ENCODE assay signal across 1 cellular context in the genomic region with DNA sequence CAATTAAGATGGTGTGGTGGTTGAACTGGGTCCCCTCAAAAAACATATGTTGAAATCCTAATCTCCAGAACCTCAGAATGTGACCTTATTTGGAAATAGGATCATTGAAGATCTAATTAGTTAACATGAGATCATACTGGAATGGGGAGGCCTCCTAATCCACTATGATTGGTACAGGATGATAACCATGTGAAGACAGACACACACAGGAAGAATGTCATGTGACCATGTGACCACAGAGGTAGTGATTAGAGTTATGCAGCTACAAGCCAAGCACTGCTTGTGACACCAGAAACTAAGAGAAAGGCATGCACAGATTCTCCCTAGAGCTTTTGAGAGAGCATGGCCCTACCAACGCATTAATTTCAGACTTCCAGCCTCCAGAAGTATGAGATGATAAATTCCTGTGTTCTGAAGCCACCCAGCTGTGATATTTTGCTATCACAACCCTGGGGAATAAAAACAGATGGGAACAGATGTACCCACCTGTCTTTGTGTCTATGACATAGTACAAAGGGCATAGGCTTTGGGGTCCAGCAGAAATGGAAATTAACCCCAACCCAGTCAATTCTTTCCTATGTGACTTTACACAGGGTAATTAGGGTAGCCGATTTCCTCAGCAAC.
TF ChIP-seq lines count a peak whose summit lies in the region.

No MANE protein-coding gene starts in this region.

TF ChIP-seq in K562, 482 proteins besides CTCF, POLR2A, EP300 and RAD21 (continued from another document and continues in another):
- TF ChIP-seq, protein P1, sequence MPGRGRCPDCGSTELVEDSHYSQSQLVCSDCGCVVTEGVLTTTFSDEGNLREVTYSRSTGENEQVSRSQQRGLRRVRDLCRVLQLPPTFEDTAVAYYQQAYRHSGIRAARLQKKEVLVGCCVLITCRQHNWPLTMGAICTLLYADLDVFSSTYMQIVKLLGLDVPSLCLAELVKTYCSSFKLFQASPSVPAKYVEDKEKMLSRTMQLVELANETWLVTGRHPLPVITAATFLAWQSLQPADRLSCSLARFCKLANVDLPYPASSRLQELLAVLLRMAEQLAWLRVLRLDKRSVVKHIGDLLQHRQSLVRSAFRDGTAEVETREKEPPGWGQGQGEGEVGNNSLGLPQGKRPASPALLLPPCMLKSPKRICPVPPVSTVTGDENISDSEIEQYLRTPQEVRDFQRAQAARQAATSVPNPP (IDR thresholded peaks at IDR 0.05; ENCODE audit: borderline replicate concordance, insufficient read depth, insufficient read length): no peak
- TF ChIP-seq SLC30A9 (CRISPR knock-in tag; IDR thresholded peaks at IDR 0.05) (no peak), ZNF584 (CRISPR knock-in tag; IDR thresholded peaks at IDR 0.05; ENCODE audit: low read depth) (no peak), RAD51 (IDR thresholded peaks at IDR 0.05; ENCODE audit: borderline replicate concordance, low read depth) (peak; percentile 88), FUS (optimal IDR thresholded peaks at IDR 0.05; ENCODE audit: low read depth, low read length) (no peak), ZNF197 (CRISPR knock-in tag; IDR thresholded peaks at IDR 0.05; ENCODE audit: low read depth) (no peak), HNRNPL (IDR thresholded peaks at IDR 0.05; ENCODE audit: low read depth, low read length) (no peak), CBX8 (IDR thresholded peaks at IDR 0.05; ENCODE audit: borderline replicate concordance, extremely low read depth, low read depth, low read length, poor library complexity, severe bottlenecking) (no peak), CEBPB (tag; IDR thresholded peaks at IDR 0.05) (peak; percentile 63), POLR2AphosphoS2 (IDR thresholded peaks at IDR 0.05; ENCODE audit: low read length) (no peak), CXXC5 (CRISPR knock-in tag; IDR thresholded peaks at IDR 0.05) (no peak), CBFB (CRISPR knock-in tag; IDR thresholded peaks at IDR 0.05) (no peak), STAG1 (CRISPR knock-in tag; IDR thresholded peaks at IDR 0.05; ENCODE audit: borderline replicate concordance) (no peak), ZNF561 (CRISPR knock-in tag; conservative IDR thresholded peaks at IDR 0.05) (no peak), HMG20A (CRISPR knock-in tag; conservative IDR thresholded peaks at IDR 0.05) (no peak), FOXP4 (CRISPR knock-in tag; IDR thresholded peaks at IDR 0.05; ENCODE audit: borderline replicate concordance) (no peak), PHF21A (IDR thresholded peaks at IDR 0.05; ENCODE audit: borderline replicate concordance, low read depth) (no peak), ELF1 (tag; IDR thresholded peaks at IDR 0.05) (no peak), COPS2 (conservative IDR thresholded peaks at IDR 0.05) (no peak), CBFA2T3 (IDR thresholded peaks at IDR 0.05) (peak; percentile 47), HMGXB4 (CRISPR knock-in tag; IDR thresholded peaks at IDR 0.05) (no peak), TEAD2 (tag; IDR thresholded peaks at IDR 0.05) (no peak), NR2F6 (CRISPR knock-in tag; IDR thresholded peaks at IDR 0.05) (no peak), CBX5 (IDR thresholded peaks at IDR 0.05; ENCODE audit: borderline replicate concordance, low read depth) (no peak), RBFOX2 (IDR thresholded peaks at IDR 0.05; ENCODE audit: low read depth, low read length) (no peak), ATF4 (CRISPR knock-in tag; IDR thresholded peaks at IDR 0.05) (no peak), ZNF274 (IDR thresholded peaks at IDR 0.05; ENCODE audit: borderline replicate concordance, low read depth, low read length) (no peak)
- TF ChIP-seq, protein P2, sequence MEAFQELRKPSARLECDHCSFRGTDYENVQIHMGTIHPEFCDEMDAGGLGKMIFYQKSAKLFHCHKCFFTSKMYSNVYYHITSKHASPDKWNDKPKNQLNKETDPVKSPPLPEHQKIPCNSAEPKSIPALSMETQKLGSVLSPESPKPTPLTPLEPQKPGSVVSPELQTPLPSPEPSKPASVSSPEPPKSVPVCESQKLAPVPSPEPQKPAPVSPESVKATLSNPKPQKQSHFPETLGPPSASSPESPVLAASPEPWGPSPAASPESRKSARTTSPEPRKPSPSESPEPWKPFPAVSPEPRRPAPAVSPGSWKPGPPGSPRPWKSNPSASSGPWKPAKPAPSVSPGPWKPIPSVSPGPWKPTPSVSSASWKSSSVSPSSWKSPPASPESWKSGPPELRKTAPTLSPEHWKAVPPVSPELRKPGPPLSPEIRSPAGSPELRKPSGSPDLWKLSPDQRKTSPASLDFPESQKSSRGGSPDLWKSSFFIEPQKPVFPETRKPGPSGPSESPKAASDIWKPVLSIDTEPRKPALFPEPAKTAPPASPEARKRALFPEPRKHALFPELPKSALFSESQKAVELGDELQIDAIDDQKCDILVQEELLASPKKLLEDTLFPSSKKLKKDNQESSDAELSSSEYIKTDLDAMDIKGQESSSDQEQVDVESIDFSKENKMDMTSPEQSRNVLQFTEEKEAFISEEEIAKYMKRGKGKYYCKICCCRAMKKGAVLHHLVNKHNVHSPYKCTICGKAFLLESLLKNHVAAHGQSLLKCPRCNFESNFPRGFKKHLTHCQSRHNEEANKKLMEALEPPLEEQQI (IDR thresholded peaks at IDR 0.05): no peak
- TF ChIP-seq, protein P3, sequence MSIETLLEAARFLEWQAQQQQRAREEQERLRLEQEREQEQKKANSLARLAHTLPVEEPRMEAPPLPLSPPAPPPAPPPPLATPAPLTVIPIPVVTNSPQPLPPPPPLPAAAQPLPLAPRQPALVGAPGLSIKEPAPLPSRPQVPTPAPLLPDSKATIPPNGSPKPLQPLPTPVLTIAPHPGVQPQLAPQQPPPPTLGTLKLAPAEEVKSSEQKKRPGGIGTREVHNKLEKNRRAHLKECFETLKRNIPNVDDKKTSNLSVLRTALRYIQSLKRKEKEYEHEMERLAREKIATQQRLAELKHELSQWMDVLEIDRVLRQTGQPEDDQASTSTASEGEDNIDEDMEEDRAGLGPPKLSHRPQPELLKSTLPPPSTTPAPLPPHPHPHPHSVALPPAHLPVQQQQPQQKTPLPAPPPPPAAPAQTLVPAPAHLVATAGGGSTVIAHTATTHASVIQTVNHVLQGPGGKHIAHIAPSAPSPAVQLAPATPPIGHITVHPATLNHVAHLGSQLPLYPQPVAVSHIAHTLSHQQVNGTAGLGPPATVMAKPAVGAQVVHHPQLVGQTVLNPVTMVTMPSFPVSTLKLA (conservative IDR thresholded peaks at IDR 0.05): 0 out of 4 replicates have a peak, but pooled peaks of 1 of the 2 experiments have one; percentile 18
- TF ChIP-seq, protein P4, sequence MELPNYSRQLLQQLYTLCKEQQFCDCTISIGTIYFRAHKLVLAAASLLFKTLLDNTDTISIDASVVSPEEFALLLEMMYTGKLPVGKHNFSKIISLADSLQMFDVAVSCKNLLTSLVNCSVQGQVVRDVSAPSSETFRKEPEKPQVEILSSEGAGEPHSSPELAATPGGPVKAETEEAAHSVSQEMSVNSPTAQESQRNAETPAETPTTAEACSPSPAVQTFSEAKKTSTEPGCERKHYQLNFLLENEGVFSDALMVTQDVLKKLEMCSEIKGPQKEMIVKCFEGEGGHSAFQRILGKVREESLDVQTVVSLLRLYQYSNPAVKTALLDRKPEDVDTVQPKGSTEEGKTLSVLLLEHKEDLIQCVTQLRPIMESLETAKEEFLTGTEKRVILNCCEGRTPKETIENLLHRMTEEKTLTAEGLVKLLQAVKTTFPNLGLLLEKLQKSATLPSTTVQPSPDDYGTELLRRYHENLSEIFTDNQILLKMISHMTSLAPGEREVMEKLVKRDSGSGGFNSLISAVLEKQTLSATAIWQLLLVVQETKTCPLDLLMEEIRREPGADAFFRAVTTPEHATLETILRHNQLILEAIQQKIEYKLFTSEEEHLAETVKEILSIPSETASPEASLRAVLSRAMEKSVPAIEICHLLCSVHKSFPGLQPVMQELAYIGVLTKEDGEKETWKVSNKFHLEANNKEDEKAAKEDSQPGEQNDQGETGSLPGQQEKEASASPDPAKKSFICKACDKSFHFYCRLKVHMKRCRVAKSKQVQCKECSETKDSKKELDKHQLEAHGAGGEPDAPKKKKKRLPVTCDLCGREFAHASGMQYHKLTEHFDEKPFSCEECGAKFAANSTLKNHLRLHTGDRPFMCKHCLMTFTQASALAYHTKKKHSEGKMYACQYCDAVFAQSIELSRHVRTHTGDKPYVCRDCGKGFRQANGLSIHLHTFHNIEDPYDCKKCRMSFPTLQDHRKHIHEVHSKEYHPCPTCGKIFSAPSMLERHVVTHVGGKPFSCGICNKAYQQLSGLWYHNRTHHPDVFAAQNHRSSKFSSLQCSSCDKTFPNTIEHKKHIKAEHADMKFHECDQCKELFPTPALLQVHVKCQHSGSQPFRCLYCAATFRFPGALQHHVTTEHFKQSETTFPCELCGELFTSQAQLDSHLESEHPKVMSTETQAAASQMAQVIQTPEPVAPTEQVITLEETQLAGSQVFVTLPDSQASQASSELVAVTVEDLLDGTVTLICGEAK (IDR thresholded peaks at IDR 0.05): no peak
- TF ChIP-seq, protein P4 (CRISPR knock-in tag; IDR thresholded peaks at IDR 0.05): no peak
- TF ChIP-seq, protein P5, sequence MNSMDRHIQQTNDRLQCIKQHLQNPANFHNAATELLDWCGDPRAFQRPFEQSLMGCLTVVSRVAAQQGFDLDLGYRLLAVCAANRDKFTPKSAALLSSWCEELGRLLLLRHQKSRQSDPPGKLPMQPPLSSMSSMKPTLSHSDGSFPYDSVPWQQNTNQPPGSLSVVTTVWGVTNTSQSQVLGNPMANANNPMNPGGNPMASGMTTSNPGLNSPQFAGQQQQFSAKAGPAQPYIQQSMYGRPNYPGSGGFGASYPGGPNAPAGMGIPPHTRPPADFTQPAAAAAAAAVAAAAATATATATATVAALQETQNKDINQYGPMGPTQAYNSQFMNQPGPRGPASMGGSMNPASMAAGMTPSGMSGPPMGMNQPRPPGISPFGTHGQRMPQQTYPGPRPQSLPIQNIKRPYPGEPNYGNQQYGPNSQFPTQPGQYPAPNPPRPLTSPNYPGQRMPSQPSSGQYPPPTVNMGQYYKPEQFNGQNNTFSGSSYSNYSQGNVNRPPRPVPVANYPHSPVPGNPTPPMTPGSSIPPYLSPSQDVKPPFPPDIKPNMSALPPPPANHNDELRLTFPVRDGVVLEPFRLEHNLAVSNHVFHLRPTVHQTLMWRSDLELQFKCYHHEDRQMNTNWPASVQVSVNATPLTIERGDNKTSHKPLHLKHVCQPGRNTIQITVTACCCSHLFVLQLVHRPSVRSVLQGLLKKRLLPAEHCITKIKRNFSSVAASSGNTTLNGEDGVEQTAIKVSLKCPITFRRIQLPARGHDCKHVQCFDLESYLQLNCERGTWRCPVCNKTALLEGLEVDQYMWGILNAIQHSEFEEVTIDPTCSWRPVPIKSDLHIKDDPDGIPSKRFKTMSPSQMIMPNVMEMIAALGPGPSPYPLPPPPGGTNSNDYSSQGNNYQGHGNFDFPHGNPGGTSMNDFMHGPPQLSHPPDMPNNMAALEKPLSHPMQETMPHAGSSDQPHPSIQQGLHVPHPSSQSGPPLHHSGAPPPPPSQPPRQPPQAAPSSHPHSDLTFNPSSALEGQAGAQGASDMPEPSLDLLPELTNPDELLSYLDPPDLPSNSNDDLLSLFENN (IDR thresholded peaks at IDR 0.05; ENCODE audit: low read depth in 2 of 2, low read length in 2 of 2): no peak
